In genomic region chr14:104722938-104723650, GRCh38 we compare ENCODE assay signal across 10 cellular contexts. TPM values are rescaled to one million over a fixed set of nuclear protein-coding genes. Genes with fewer than 3 reads are reported as not detected.
DNase-seq lines count a peak whose midpoint lies in the region; ATAC-seq and TF ChIP-seq lines count a peak whose summit lies in the region.
"Had no signal": no experiment of that assay in that cellular context is flagged by ENCODE, and none has a peak within 500 bp of the region (broad histone marks: within the 10 kb centered on the region; RNA-seq: fewer than 3 reads in every experiment).

No MANE protein-coding gene starts in this region.

- H3K4me1 Mint-ChIP-seq in activated CD8-positive, alpha-beta T cell treated with anti-CD3 and anti-CD28 coated beads for 36 hours (ENCODE audit: low read depth), result no peaks in the 10 kb centered on the region

- H3K4me1 ChIP-seq in NT2/D1 (ENCODE audit: insufficient read depth, insufficient read length), result peaks cover 18% of the 10 kb centered on the region
- peaks cover 43 to 45% (median 44%) of the 10 kb centered on the region in 4 donors for H3K4me1 ChIP-seq in esophagus muscularis mucosa
- H3K4me1 ChIP-seq in rectal smooth muscle tissue (ENCODE audit: control insufficient read depth, insufficient read depth, low read length), result no peaks in the 10 kb centered on the region

- H3K9me3 ChIP-seq in NT2/D1 (ENCODE audit: insufficient read depth, low read length) (no peaks in the 10 kb centered on the region), esophagus muscularis mucosa (no peaks in the 10 kb centered on the region)

- ATAC-seq in activated CD8-positive, alpha-beta T cell treated with anti-CD3 and anti-CD28 coated beads for 36 hours, result no peak
- no peak for ATAC-seq in HG02588 (IDR thresholded peaks at IDR 0.05; ENCODE audit: unreplicated experiment)

- H3K9ac ChIP-seq in NT2/D1 (ENCODE audit: insufficient read length, low read depth) (peak overlapping the region; percentile 32), rectal smooth muscle tissue (ENCODE audit: low read length) (no peak overlapping the region)

- no peaks in the 10 kb centered on the region for H3K36me3 Mint-ChIP-seq in activated CD8-positive, alpha-beta T cell treated with anti-CD3 and anti-CD28 coated beads for 36 hours (ENCODE audit: low read depth)

- TF ChIP-seq EP300 in esophagus muscularis mucosa (IDR thresholded peaks at IDR 0.05), result no peak

- WGBS in esophagus muscularis mucosa, result 71% methylated on average over 12 of the region's 26 CpGs

- H3K27ac Mint-ChIP-seq in activated CD8-positive, alpha-beta T cell treated with anti-CD3 and anti-CD28 coated beads for 36 hours, result no peak overlapping the region

- POLR2A ChIA-PET in activated CD8-positive, alpha-beta T cell treated with anti-CD3 and anti-CD28 coated beads for 36 hours (lab: Charles Lee), result no interaction called here

- H3K27ac ChIP-seq in esophagus muscularis mucosa (replicated peaks in 1 of 4) (peak overlapping the region; percentile 34 to 72 (median 61)), rectal smooth muscle tissue (ENCODE audit: low read depth, low read length) (no peak overlapping the region)

- intact Hi-C loops in esophagus muscularis mucosa (cut with DNase I), result no loop called here
- intact Hi-C loops in activated CD8-positive, alpha-beta T cell treated with anti-CD3 and anti-CD28 coated beads for 36 hours (cut with micrococcal nuclease), result no loop called here

- DNase-seq in ELF-1 (ENCODE audit: low read depth, low spot score), result peak; percentile 54
- no peak for DNase-seq in NT2/D1 (ENCODE audit: low read depth, low spot score)
- no peak for DNase-seq in esophagus muscularis mucosa (ENCODE audit: extremely low spot score)
- no peak for DNase-seq in activated CD8-positive, alpha-beta T cell treated with anti-CD3 and anti-CD28 coated beads for 36 hours
- DNase-seq in stimulated activated CD4-positive, alpha-beta T cell treated with anti-CD3 and anti-CD28 coated beads, Interleukin-1b, Interleukin-23, amount 100 ng/mL, for 48 hours, result no peak
- DNase-seq in GM13976 (ENCODE audit: low spot score), result no peak
- DNase-seq: DMS153 had no signal

- H3K4me3 ChIP-seq in NT2/D1 (ENCODE audit: insufficient read length, low read depth) (no peak overlapping the region), esophagus muscularis mucosa (peak overlapping the region; percentile 64 to 85 (median 74)), rectal smooth muscle tissue (ENCODE audit: low read length) (peak overlapping the region; percentile 81)

- TF ChIP-seq CTCF in esophagus muscularis mucosa (IDR thresholded peaks at IDR 0.05) (no peak), GM13976 (IDR thresholded peaks at IDR 0.05; ENCODE audit: borderline replicate concordance, control extremely low read depth, extremely low read depth, insufficient read depth, missing control alignments) (no peak)
- TF ChIP-seq CTCF in activated CD8-positive, alpha-beta T cell treated with anti-CD3 and anti-CD28 coated beads for 36 hours (IDR thresholded peaks at IDR 0.05), result no peak

- TF ChIP-seq POLR2A in esophagus muscularis mucosa (IDR thresholded peaks at IDR 0.05; ENCODE audit: low read depth), result no peak

- H3K27me3 Mint-ChIP-seq in activated CD8-positive, alpha-beta T cell treated with anti-CD3 and anti-CD28 coated beads for 36 hours, result no peaks in the 10 kb centered on the region
- H3K27me3 Mint-ChIP-seq: T-cell had no signal

- in situ Hi-C loops in GM13976 (cut with MboI; ENCODE audit: low sequenced_read_pairs, unreplicated experiment), result no loop called here

- H3K4me3 Mint-ChIP-seq in activated CD8-positive, alpha-beta T cell treated with anti-CD3 and anti-CD28 coated beads for 36 hours, result no peak overlapping the region

- H3K36me3 ChIP-seq in NT2/D1 (ENCODE audit: insufficient read depth, insufficient read length, low read length) (peaks cover 27% of the 10 kb centered on the region), esophagus muscularis mucosa (peaks cover 9 to 27% (median 20%) of the 10 kb centered on the region in 4 donors), rectal smooth muscle tissue (ENCODE audit: control insufficient read depth, insufficient read depth, low read length) (no peaks in the 10 kb centered on the region)

- H3K27me3 ChIP-seq in NT2/D1 (ENCODE audit: insufficient read depth, insufficient read length), result no peaks in the 10 kb centered on the region
- no peaks in the 10 kb centered on the region for H3K27me3 ChIP-seq in esophagus muscularis mucosa
- H3K27me3 ChIP-seq in rectal smooth muscle tissue (ENCODE audit: control insufficient read depth, insufficient read depth, low read length), result no peaks in the 10 kb centered on the region

- H3K9me3 Mint-ChIP-seq in activated CD8-positive, alpha-beta T cell treated with anti-CD3 and anti-CD28 coated beads for 36 hours, result no peaks in the 10 kb centered on the region
- H3K9me3 Mint-ChIP-seq: T-cell had no signal

- CTCF ChIA-PET in activated CD8-positive, alpha-beta T cell treated with anti-CD3 and anti-CD28 coated beads for 36 hours (lab: Charles Lee), result interaction anchor here (0.6 to 4.7 kb wide), 8 partner anchors 14 to 78 kb away, joined by 3 to 20 read pairs (median 4); partner anchors contain the start of gene SIVA1

RNA-seq across cellular contexts. Expression of gene ADSS1, which starts 0.9 kb away (rescaled TPM):
- total RNA-seq in esophagus muscularis mucosa, result 1 to 10 TPM; 4.3 to 7.9 (median 5.7) TPM
- 1 to 10 TPM; 2.7 to 3.0 TPM for total RNA-seq in activated CD8-positive, alpha-beta T cell treated with anti-CD3 and anti-CD28 coated beads for 36 hours

RNA-seq across cellular contexts. Expression of gene SIVA1, which starts 29.9 kb away (rescaled TPM):
- 100 to 1,000 TPM; 207 to 324 (median 290) TPM for total RNA-seq in esophagus muscularis mucosa
- total RNA-seq in activated CD8-positive, alpha-beta T cell treated with anti-CD3 and anti-CD28 coated beads for 36 hours, result 100 to 1,000 TPM; 115 to 125 TPM

RNA-seq across cellular contexts. Expression of gene INF2, which starts 33.7 kb away (rescaled TPM):
- 100 to 1,000 TPM in 1 of 4 donors, 10 to 100 TPM in 3; 51.5 to 129 (median 66.7) TPM for total RNA-seq in esophagus muscularis mucosa
- 10 to 100 TPM; 61.5 to 65.0 TPM for total RNA-seq in activated CD8-positive, alpha-beta T cell treated with anti-CD3 and anti-CD28 coated beads for 36 hours
